In genomic region chr2:215264374-215264773, GRCh38 we compare ENCODE assay signal across 3 cellular contexts.
A peak's percentile ranks its signal among the peaks of the same experiment; 100 is the strongest.
TF ChIP-seq lines count a peak whose summit lies in the region.

No MANE protein-coding gene starts in this region.

TF ChIP-seq in GM12878, 131 proteins besides CTCF, POLR2A, EP300 and RAD21:
- TF ChIP-seq ATF7 (IDR thresholded peaks at IDR 0.05; ENCODE audit: low read depth) (no peak), ZNF217 (IDR thresholded peaks at IDR 0.05) (no peak), CHD1 (IDR thresholded peaks at IDR 0.05; ENCODE audit: low read depth, low read length) (no peak), BCL11A (IDR thresholded peaks at IDR 0.05; ENCODE audit: low read depth, low read length) (no peak), BMI1 (IDR thresholded peaks at IDR 0.05; ENCODE audit: borderline replicate concordance) (no peak)
- TF ChIP-seq, protein P1, sequence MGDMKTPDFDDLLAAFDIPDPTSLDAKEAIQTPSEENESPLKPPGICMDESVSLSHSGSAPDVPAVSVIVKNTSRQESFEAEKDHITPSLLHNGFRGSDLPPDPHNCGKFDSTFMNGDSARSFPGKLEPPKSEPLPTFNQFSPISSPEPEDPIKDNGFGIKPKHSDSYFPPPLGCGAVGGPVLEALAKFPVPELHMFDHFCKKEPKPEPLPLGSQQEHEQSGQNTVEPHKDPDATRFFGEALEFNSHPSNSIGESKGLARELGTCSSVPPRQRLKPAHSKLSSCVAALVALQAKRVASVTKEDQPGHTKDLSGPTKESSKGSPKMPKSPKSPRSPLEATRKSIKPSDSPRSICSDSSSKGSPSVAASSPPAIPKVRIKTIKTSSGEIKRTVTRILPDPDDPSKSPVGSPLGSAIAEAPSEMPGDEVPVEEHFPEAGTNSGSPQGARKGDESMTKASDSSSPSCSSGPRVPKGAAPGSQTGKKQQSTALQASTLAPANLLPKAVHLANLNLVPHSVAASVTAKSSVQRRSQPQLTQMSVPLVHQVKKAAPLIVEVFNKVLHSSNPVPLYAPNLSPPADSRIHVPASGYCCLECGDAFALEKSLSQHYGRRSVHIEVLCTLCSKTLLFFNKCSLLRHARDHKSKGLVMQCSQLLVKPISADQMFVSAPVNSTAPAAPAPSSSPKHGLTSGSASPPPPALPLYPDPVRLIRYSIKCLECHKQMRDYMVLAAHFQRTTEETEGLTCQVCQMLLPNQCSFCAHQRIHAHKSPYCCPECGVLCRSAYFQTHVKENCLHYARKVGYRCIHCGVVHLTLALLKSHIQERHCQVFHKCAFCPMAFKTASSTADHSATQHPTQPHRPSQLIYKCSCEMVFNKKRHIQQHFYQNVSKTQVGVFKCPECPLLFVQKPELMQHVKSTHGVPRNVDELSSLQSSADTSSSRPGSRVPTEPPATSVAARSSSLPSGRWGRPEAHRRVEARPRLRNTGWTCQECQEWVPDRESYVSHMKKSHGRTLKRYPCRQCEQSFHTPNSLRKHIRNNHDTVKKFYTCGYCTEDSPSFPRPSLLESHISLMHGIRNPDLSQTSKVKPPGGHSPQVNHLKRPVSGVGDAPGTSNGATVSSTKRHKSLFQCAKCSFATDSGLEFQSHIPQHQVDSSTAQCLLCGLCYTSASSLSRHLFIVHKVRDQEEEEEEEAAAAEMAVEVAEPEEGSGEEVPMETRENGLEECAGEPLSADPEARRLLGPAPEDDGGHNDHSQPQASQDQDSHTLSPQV (IDR thresholded peaks at IDR 0.05): no peak
- TF ChIP-seq, protein P2, sequence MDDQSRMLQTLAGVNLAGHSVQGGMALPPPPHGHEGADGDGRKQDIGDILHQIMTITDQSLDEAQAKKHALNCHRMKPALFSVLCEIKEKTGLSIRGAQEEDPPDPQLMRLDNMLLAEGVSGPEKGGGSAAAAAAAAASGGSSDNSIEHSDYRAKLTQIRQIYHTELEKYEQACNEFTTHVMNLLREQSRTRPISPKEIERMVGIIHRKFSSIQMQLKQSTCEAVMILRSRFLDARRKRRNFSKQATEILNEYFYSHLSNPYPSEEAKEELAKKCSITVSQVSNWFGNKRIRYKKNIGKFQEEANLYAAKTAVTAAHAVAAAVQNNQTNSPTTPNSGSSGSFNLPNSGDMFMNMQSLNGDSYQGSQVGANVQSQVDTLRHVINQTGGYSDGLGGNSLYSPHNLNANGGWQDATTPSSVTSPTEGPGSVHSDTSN (IDR thresholded peaks at IDR 0.05; ENCODE audit: insufficient replicate concordance, low read depth, low read length): no peak
TF ChIP-seq in GM12878: peak in this region for 0.

TF ChIP-seq in K562, 482 proteins besides CTCF, POLR2A, EP300 and RAD21:
- TF ChIP-seq CEBPG (CRISPR knock-in tag; IDR thresholded peaks at IDR 0.05): no peak
- no peak for TF ChIP-seq CEBPG (tag; conservative IDR thresholded peaks at IDR 0.05 in 1 of 2, IDR thresholded peaks at IDR 0.05 in 1 of 2)
- no peak for TF ChIP-seq HNRNPL (IDR thresholded peaks at IDR 0.05; ENCODE audit: low read depth, low read length)
- TF ChIP-seq ATF1 (CRISPR knock-in tag; IDR thresholded peaks at IDR 0.05): no peak
- no peak for TF ChIP-seq ATF1 (tag; IDR thresholded peaks at IDR 0.05)
- TF ChIP-seq KLF10 (CRISPR knock-in tag; IDR thresholded peaks at IDR 0.05): no peak
- no peak for TF ChIP-seq ESRRB (CRISPR knock-in tag; IDR thresholded peaks at IDR 0.05; ENCODE audit: borderline replicate concordance)
- TF ChIP-seq KAT8 (IDR thresholded peaks at IDR 0.05; ENCODE audit: low read depth): no peak
- TF ChIP-seq CREM (IDR thresholded peaks at IDR 0.05; ENCODE audit: low read depth): no peak
- TF ChIP-seq FUS (optimal IDR thresholded peaks at IDR 0.05; ENCODE audit: low read depth, low read length): no peak
TF ChIP-seq in K562: peak in this region for 0.

TF ChIP-seq in HepG2, 621 proteins besides CTCF, POLR2A, EP300 and RAD21:
- TF ChIP-seq IKZF4 (CRISPR knock-in tag; IDR thresholded peaks at IDR 0.05; ENCODE audit: borderline replicate concordance, low read depth, not compliant biosample characterization) (no peak), ZNF281 (CRISPR knock-in tag; IDR thresholded peaks at IDR 0.05; ENCODE audit: borderline replicate concordance) (peak; percentile 52; the same call in 1 of the 2 replicates), HNF1A (IDR thresholded peaks at IDR 0.05; ENCODE audit: low read depth) (peak; percentile 76), HNF1A (CRISPR knock-in tag; IDR thresholded peaks at IDR 0.05; ENCODE audit: borderline replicate concordance) (0 out of 2 replicates have a peak, but pooled peaks have one; percentile 23)
